Comparison of ENCODE assay signal across 23 cellular contexts in the genomic region with DNA sequence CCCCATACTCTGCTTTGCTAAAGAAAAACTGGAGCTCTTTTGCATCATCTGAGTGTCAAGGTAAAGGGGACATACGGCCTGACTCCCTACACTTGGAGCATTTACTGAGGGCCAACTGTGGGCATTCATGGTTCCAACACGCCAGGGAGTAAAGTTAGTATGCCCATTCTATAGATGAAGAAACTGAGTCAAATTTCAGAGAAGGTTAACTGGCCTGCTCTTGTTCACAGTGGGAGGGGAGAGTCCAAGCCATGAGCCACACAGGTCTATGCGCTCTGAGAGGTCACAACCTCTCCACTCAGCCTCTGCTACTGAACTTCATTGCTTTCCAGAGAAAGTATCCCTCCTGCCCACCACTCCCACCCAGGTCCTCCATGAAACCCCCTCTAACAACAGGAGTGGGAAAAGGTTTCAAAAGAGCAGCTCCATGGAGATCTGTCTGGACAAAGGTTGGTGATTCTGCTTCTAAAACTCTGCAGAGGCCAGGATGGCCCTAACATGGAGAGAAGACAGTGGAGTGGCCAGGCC. TPM values are rescaled to one million over a fixed set of nuclear protein-coding genes. Genes with fewer than 3 reads are reported as not detected.
A peak's percentile ranks its signal among the peaks of the same experiment; 100 is the strongest.
DNase-seq lines count a peak whose midpoint lies in the region; ATAC-seq, FAIRE-seq and TF ChIP-seq lines count a peak whose summit lies in the region.
"Had no signal": no experiment of that assay in that cellular context is flagged by ENCODE, and none has a peak within 500 bp of the region (broad histone marks: within the 10 kb centered on the region; RNA-seq: fewer than 3 reads in every experiment).

No MANE protein-coding gene starts in this region.

- H3K27ac ChIP-seq in 22Rv1 (peak overlapping the region; percentile 38), PC-3 (ENCODE audit: low read length) (no peak overlapping the region), endothelial cell of umbilical vein (ENCODE audit: insufficient read depth, low read depth, low read length) (no peak overlapping the region), pancreas (peak overlapping the region; percentile 62 to 80 (median 75)), SJCRH30 (no peak overlapping the region)
- H3K27ac ChIP-seq in effector memory CD4-positive, alpha-beta T cell (ENCODE audit: insufficient read depth, low read length, poor library complexity, severe bottlenecking): no peak overlapping the region
- H3K27ac ChIP-seq: HL-60, SJSA1 had no signal

- BruUV-seq in PC-3 (replicated peaks; lab: Mats Ljungman, UMichigan) (no TSS peak), endothelial cell of umbilical vein (replicated peaks; lab: Mats Ljungman, UMichigan) (no TSS peak)

- H3K9me2 ChIP-seq in PC-3 (replicated peaks; ENCODE audit: low read length): no peaks in the 10 kb centered on the region

- H3K27me3 ChIP-seq in PC-3 (ENCODE audit: low read length) (no peaks in the 10 kb centered on the region), endothelial cell of umbilical vein (ENCODE audit: control insufficient read depth in 2 of 2, insufficient read depth in 2 of 2, low read length in 2 of 2) (no peaks in the 10 kb centered on the region), pancreas (no peaks in the 10 kb centered on the region), SJCRH30 (no peaks in the 10 kb centered on the region)
- H3K27me3 ChIP-seq in effector memory CD4-positive, alpha-beta T cell (replicated peaks; ENCODE audit: control insufficient read depth, insufficient read depth, low read length, poor library complexity, severe bottlenecking): peaks cover 2% of the 10 kb centered on the region

- TF ChIP-seq CTCF in 22Rv1 (IDR thresholded peaks at IDR 0.05): no peak
- TF ChIP-seq CTCF in PC-3 (conservative IDR thresholded peaks at IDR 0.05; ENCODE audit: low read depth, low read length): no peak
- TF ChIP-seq CTCF in endothelial cell of umbilical vein (IDR thresholded peaks at IDR 0.05; ENCODE audit: extremely low read depth in 1 of 2, insufficient read depth in 1 of 2, low read depth in 1 of 2, low read length in 2 of 2): no peak
- TF ChIP-seq CTCF in pancreas (IDR thresholded peaks at IDR 0.05): no peak

- dilution Hi-C loops in endothelial cell of umbilical vein (cut with MboI; ENCODE audit: extremely low pct_ligation_motif_present, low sequenced_read_pairs): no loop called here

- H3K9me3 ChIP-seq in PC-3 (ENCODE audit: low read length) (no peaks in the 10 kb centered on the region), endothelial cell of umbilical vein (replicated peaks; ENCODE audit: control insufficient read depth, insufficient read depth, low read length) (no peaks in the 10 kb centered on the region), pancreas (no peaks in the 10 kb centered on the region), SJCRH30 (replicated peaks) (no peaks in the 10 kb centered on the region)
- H3K9me3 ChIP-seq in effector memory CD4-positive, alpha-beta T cell (ENCODE audit: control insufficient read depth, low read length): no peaks in the 10 kb centered on the region
- H3K9me3 ChIP-seq: SJSA1 had no signal

- no peaks in the 10 kb centered on the region for H3K36me3 ChIP-seq in PC-3 (ENCODE audit: low read depth, low read length)
- no peaks in the 10 kb centered on the region for H3K36me3 ChIP-seq in endothelial cell of umbilical vein (ENCODE audit: control insufficient read depth in 2 of 2, extremely low read depth in 1 of 2, insufficient read depth in 2 of 2, low read length in 2 of 2)
- H3K36me3 ChIP-seq in pancreas: no peaks in the 10 kb centered on the region
- H3K36me3 ChIP-seq in effector memory CD4-positive, alpha-beta T cell (ENCODE audit: control insufficient read depth, insufficient read depth, low read length): no peaks in the 10 kb centered on the region
- H3K36me3 ChIP-seq in SJCRH30: no peaks in the 10 kb centered on the region
- H3K36me3 ChIP-seq: SJSA1 had no signal

- no peak overlapping the region for H2AFZ ChIP-seq in PC-3 (ENCODE audit: low read length)
- H2AFZ ChIP-seq in endothelial cell of umbilical vein (ENCODE audit: low read depth, low read length): no peak overlapping the region

- no peak for TF ChIP-seq POLR2A in endothelial cell of umbilical vein (IDR thresholded peaks at IDR 0.05; ENCODE audit: low read depth, low read length)

- no peaks in the 10 kb centered on the region for H3F3A ChIP-seq in PC-3 (ENCODE audit: low read length, unreplicated experiment)

- WGBS in pancreas, 2 donors: 62 to 69% methylated on average over 3 of the region's 3 CpGs

- DNase-seq in PC-3 (no peak), endothelial cell of umbilical vein (ENCODE audit: low read depth, low spot score) (no peak), pancreas (no peak), SJCRH30 (no peak), AML-193 (lab: John Stamatoyannopoulos, UW) (no peak)
- DNase-seq in effector memory CD4-positive, alpha-beta T cell: no peak
- DNase-seq: 8988T, GDM1, KG1, NCI-H1092 treated with DMSO at 0.1 percent for 48 hours, NCI-H1436 treated with DMSO at 0.1 percent for 48 hours, NCI-H2029, NCI-H345, NCI-H524, NCI-H82 had no signal

- H3K4me2 ChIP-seq in PC-3 (ENCODE audit: low read length) (peak overlapping the region; percentile 32; the same call in 1 of the 2 replicates), endothelial cell of umbilical vein (ENCODE audit: insufficient read depth, low read length) (peak overlapping the region; percentile 6)

- intact Hi-C loops in PC-3 (cut with micrococcal nuclease): loop anchor here (2.0 to 5.0 kb wide), 2 partner anchors 60 to 318 kb away; partner anchors contain the start of genes PMVK and UBE2Q1
- intact Hi-C loops in endothelial cell of umbilical vein (cut with micrococcal nuclease): loop anchor here (5.0 kb wide), 2 partner anchors 40 to 395 kb away; no protein-coding TSS in a partner anchor
- intact Hi-C loops in pancreas (cut with DNase I): loop anchor here in 1 of 3 donors (5.0 kb wide), 1 partner anchor 210 kb away; no protein-coding TSS in a partner anchor

- H4K20me1 ChIP-seq in PC-3 (ENCODE audit: low read length) (no peaks in the 10 kb centered on the region), endothelial cell of umbilical vein (replicated peaks; ENCODE audit: control insufficient read depth, extremely low read depth, insufficient read depth, low read length) (no peaks in the 10 kb centered on the region)

- H3K9me1 ChIP-seq in endothelial cell of umbilical vein (replicated peaks; ENCODE audit: control insufficient read depth, extremely low read depth, insufficient read depth, low read length): no peaks in the 10 kb centered on the region

- H3K4me1 ChIP-seq in PC-3 (ENCODE audit: insufficient read depth, low read length): peaks cover 9% of the 10 kb centered on the region
- peaks cover 9% of the 10 kb centered on the region for H3K4me1 ChIP-seq in endothelial cell of umbilical vein (ENCODE audit: control insufficient read depth, extremely low read depth, insufficient read depth, low read length)
- peaks cover 14 to 19% (median 16%) of the 10 kb centered on the region in 3 donors for H3K4me1 ChIP-seq in pancreas
- no peaks in the 10 kb centered on the region for H3K4me1 ChIP-seq in effector memory CD4-positive, alpha-beta T cell (ENCODE audit: control insufficient read depth, insufficient read depth, low read length, poor library complexity, severe bottlenecking)
- H3K4me1 ChIP-seq in SJCRH30: 0 out of 2 replicates have a peak, but pooled peaks cover 2% of the 10 kb centered on the region

- no peak overlapping the region for H3K9ac ChIP-seq in PC-3 (ENCODE audit: low read length)
- no peak overlapping the region for H3K9ac ChIP-seq in endothelial cell of umbilical vein (replicated peaks; ENCODE audit: extremely low read depth, insufficient read depth, low read length)

- ATAC-seq in PC-3 (no peak; the same call in 1 of the 2 replicates), pancreas (peak in 1 of 4 donors; percentile 21), HG03039 (IDR thresholded peaks at IDR 0.05; ENCODE audit: unreplicated experiment) (no peak)

- no peaks in the 10 kb centered on the region for H3K79me2 ChIP-seq in PC-3 (ENCODE audit: low read length)
- H3K79me2 ChIP-seq in endothelial cell of umbilical vein (ENCODE audit: control insufficient read depth, insufficient read depth, low read length): no peaks in the 10 kb centered on the region

- POLR2A ChIA-PET in PC-3 (lab: Charles Lee; ENCODE audit: unreplicated experiment): interaction anchor here (0.6 kb wide), 1 partner anchor 24 kb away, joined by 5 read pairs; no protein-coding TSS in a partner anchor
- POLR2A ChIA-PET in endothelial cell of umbilical vein (lab: Charles Lee): no interaction called here

- no peak overlapping the region for H3K4me3 ChIP-seq in PC-3 (ENCODE audit: low read length)
- H3K4me3 ChIP-seq in endothelial cell of umbilical vein (replicated peaks in 1 of 3; ENCODE audit: insufficient read depth in 1 of 3, low read depth in 1 of 3, low read length in 3 of 3): no peak overlapping the region
- H3K4me3 ChIP-seq in pancreas: no peak overlapping the region
- no peak overlapping the region for H3K4me3 ChIP-seq in effector memory CD4-positive, alpha-beta T cell (ENCODE audit: insufficient read depth, low read depth, low read length, poor library complexity, severe bottlenecking)
- no peak overlapping the region for H3K4me3 ChIP-seq in SJCRH30
- H3K4me3 ChIP-seq: SJSA1 had no signal

- no peak for FAIRE-seq in endothelial cell of umbilical vein (lab: Jason Lieb, UNC)
- no peak for FAIRE-seq in pancreas (lab: Jason Lieb, UNC)
- FAIRE-seq: D721Med, RCC 7860 had no signal

- CTCF ChIA-PET in PC-3 (lab: Charles Lee) (no interaction called here), endothelial cell of umbilical vein (lab: Charles Lee) (interaction anchor here (1.4 to 5.1 kb wide), 4 partner anchors 9 to 317 kb away, joined by 3 to 113 read pairs (median 30); no protein-coding TSS in a partner anchor)

RNA-seq across cellular contexts. Expression of gene KCNN3, which starts 6.8 kb away (rescaled TPM):
- total RNA-seq in PC-3 (2014; rRNA removed): 0.12 and 0.26 TPM in 2 replicates
- total RNA-seq in endothelial cell of umbilical vein: 0.85 and 1.1 TPM in 2 replicates
- 0.41 and 0.91 TPM in 2 replicates for polyA plus RNA-seq in endothelial cell of umbilical vein
- polyA plus RNA-seq in endothelial cell of umbilical vein (2011; cell fraction: cytosol; rRNA removed): 0.36 and 0.42 TPM in 2 replicates
- polyA plus RNA-seq in endothelial cell of umbilical vein (2011; cell fraction: nucleus; rRNA removed): 0.91 and 1.1 TPM in 2 replicates
- 1.2 and 3.5 TPM in 2 replicates for polyA plus RNA-seq in endothelial cell of umbilical vein (2012)
- 1.1 and 2.2 TPM in 2 replicates for polyA minus RNA-seq in endothelial cell of umbilical vein
- not detected for polyA minus RNA-seq in endothelial cell of umbilical vein (2011; cell fraction: cytosol; rRNA and poly(A)+ RNA removed)
- polyA minus RNA-seq in endothelial cell of umbilical vein (2011; cell fraction: nucleus; rRNA and poly(A)+ RNA removed): 0.63 and 0.82 TPM in 2 replicates
- total RNA-seq in pancreas: 1 to 10 TPM in 1 of 6 donors, under 1 TPM in 5; 0.23 to 1.0 (median 0.36) TPM
- under 1 TPM; 0.11 to 0.35 TPM for polyA plus RNA-seq in pancreas
- total RNA-seq in SJCRH30 (2014; rRNA removed; shearing (Covaris generic)): 27.7 and 29.3 TPM in 2 replicates
- total RNA-seq: HT-29, SJSA1 had no signal
- polyA plus RNA-seq: CD14-positive monocyte had no signal

RNA-seq across cellular contexts. Expression of gene PMVK, which starts 59.6 kb away (rescaled TPM):
- total RNA-seq in PC-3 (2014; rRNA removed) (32.3 and 41.5 TPM in 2 replicates), endothelial cell of umbilical vein (22.6 and 23.0 TPM in 2 replicates), pancreas (10 to 100 TPM; 12.4 to 23.3 (median 16.8) TPM)
- polyA plus RNA-seq in endothelial cell of umbilical vein (24.0 and 32.7 TPM in 2 replicates), pancreas (10 to 100 TPM; 15.9 to 32.4 TPM)
- polyA plus RNA-seq in endothelial cell of umbilical vein (2011; cell fraction: cytosol; rRNA removed): 32.2 and 37.9 TPM in 2 replicates
- 12.4 and 14.4 TPM in 2 replicates for polyA plus RNA-seq in endothelial cell of umbilical vein (2011; cell fraction: nucleus; rRNA removed)
- polyA plus RNA-seq in endothelial cell of umbilical vein (2012): 27.9 and 30.5 TPM in 2 replicates
- 13.1 and 15.8 TPM in 2 replicates for polyA minus RNA-seq in endothelial cell of umbilical vein
- polyA minus RNA-seq in endothelial cell of umbilical vein (2011; cell fraction: cytosol; rRNA and poly(A)+ RNA removed): 18.8 TPM
- 2.9 and 3.3 TPM in 2 replicates for polyA minus RNA-seq in endothelial cell of umbilical vein (2011; cell fraction: nucleus; rRNA and poly(A)+ RNA removed)
- total RNA-seq in SJCRH30 (2014; rRNA removed; shearing (Covaris generic)): 4.6 and 4.9 TPM in 2 replicates

Comparison
In these comparisons a context has a peak if more than half of its experiments do, and no peak if none do; other contexts are left out.
1. H3K27ac ChIP-seq: peak in 22Rv1 (single experiment) and pancreas (4 of 4); none in PC-3 (single experiment), endothelial cell of umbilical vein (single experiment), effector memory CD4-positive, alpha-beta T cell (single experiment) and SJCRH30 (single experiment).
2. RNA of gene KCNN3, which starts 6.8 kb away (total RNA-seq): 27.7 to 29.3 TPM in SJCRH30; 0.85 to 1.1 TPM in endothelial cell of umbilical vein, 0.23 to 1.0 TPM in pancreas and 0.12 to 0.26 TPM in PC-3; every median in the first group is over 10 times any median in the second.